In the genomic region with DNA sequence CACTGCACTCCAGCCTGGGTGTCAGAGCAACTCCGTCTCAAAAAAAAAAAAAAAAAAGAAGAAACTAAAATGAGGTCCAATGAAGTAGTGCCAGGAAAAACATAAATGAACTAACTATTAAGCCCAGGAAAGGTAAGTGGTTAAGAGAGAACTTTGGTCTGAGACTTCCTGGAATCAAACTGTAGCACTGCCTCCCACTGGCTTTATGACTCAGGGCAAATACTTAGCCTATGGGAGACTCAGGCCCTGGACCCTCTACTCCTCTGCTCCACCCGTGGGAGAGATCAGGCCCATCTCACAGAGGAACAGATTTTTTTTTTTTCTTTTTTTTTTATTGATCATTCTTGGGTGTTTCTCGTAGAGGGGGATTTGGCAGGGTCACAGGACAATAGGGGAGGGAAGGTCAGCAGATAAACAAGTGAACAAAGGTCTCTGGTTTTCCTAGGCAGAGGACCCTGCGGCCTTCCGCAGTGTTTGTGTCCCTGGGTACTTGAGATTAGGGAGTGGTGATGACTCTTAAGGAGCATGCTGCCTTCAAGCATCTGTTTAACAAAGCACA, we compare ENCODE assay signal across 1 cellular context.
TF ChIP-seq lines count a peak whose summit lies in the region.

No MANE protein-coding gene starts in this region.

TF ChIP-seq in HepG2, 621 proteins besides CTCF, POLR2A, EP300 and RAD21:
- TF ChIP-seq HNF4A (CRISPR knock-in tag; IDR thresholded peaks at IDR 0.05) (peak; percentile 50; the same call in 1 of the 2 replicates), SAP130 (CRISPR knock-in tag; IDR thresholded peaks at IDR 0.05; ENCODE audit: low read depth) (peak; percentile 56), FOXA3 (CRISPR knock-in tag; IDR thresholded peaks at IDR 0.05) (0 out of 2 replicates have a peak, but pooled peaks have one; percentile 13), ELF3 (CRISPR knock-in tag; IDR thresholded peaks at IDR 0.05) (0 out of 2 replicates have a peak, but pooled peaks have one; percentile 34), FOSL2 (CRISPR knock-in tag; IDR thresholded peaks at IDR 0.05) (peak; percentile 56; the same call in 1 of the 2 replicates), TEAD3 (CRISPR knock-in tag; optimal IDR thresholded peaks at IDR 0.05; ENCODE audit: borderline replicate concordance) (peak; percentile 35), THAP11 (CRISPR knock-in tag; IDR thresholded peaks at IDR 0.05) (peak; percentile 62; the same call in 1 of the 2 replicates)
- TF ChIP-seq, protein P1, sequence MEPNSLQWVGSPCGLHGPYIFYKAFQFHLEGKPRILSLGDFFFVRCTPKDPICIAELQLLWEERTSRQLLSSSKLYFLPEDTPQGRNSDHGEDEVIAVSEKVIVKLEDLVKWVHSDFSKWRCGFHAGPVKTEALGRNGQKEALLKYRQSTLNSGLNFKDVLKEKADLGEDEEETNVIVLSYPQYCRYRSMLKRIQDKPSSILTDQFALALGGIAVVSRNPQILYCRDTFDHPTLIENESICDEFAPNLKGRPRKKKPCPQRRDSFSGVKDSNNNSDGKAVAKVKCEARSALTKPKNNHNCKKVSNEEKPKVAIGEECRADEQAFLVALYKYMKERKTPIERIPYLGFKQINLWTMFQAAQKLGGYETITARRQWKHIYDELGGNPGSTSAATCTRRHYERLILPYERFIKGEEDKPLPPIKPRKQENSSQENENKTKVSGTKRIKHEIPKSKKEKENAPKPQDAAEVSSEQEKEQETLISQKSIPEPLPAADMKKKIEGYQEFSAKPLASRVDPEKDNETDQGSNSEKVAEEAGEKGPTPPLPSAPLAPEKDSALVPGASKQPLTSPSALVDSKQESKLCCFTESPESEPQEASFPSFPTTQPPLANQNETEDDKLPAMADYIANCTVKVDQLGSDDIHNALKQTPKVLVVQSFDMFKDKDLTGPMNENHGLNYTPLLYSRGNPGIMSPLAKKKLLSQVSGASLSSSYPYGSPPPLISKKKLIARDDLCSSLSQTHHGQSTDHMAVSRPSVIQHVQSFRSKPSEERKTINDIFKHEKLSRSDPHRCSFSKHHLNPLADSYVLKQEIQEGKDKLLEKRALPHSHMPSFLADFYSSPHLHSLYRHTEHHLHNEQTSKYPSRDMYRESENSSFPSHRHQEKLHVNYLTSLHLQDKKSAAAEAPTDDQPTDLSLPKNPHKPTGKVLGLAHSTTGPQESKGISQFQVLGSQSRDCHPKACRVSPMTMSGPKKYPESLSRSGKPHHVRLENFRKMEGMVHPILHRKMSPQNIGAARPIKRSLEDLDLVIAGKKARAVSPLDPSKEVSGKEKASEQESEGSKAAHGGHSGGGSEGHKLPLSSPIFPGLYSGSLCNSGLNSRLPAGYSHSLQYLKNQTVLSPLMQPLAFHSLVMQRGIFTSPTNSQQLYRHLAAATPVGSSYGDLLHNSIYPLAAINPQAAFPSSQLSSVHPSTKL (CRISPR knock-in tag; IDR thresholded peaks at IDR 0.05): 0 out of 2 replicates have a peak, but pooled peaks have one; percentile 18
